Comparison of ENCODE assay signal across 21 cellular contexts in the genomic region with DNA sequence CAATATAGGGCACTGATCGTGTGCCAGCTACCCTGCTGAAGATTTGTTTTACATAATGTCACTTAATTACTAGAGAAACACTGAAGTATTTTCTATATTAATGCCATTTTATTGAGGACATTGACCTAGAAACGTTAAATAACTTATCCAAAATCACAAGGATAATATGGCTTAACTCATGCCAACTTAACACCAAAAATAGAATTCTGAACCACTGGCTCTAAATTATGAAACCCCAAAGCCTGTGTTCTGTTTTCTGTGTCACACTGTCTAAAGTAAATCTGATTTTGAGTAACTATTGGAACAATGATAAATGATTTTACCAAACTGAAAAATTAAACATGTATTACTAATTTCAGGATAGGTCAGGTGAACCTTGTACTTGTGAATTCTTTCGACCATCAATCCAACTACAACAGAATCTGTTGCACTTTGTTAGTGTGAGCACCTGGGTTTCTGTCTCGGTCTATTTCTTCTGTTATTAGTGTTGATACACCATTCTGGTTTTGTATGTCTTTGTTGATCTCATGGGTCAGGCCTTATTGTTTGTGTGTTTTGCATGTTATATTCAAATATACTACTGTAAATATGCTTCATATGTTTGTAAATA. TPM values are rescaled to one million over a fixed set of nuclear protein-coding genes. Genes with fewer than 3 reads are reported as not detected.
DNase-seq lines count a peak whose midpoint lies in the region; ATAC-seq, FAIRE-seq and TF ChIP-seq lines count a peak whose summit lies in the region.
"Had no signal": no experiment of that assay in that cellular context is flagged by ENCODE, and none has a peak within 500 bp of the region (broad histone marks: within the 10 kb centered on the region; RNA-seq: fewer than 3 reads in every experiment).

No MANE protein-coding gene starts in this region.

- H3K9me2 ChIP-seq in HCT116 (ENCODE audit: insufficient read depth) = no peaks in the 10 kb centered on the region

- TF ChIP-seq POLR2A in HepG2 (IDR thresholded peaks at IDR 0.05; ENCODE audit: insufficient read depth in 1 of 2, low read depth in 2 of 2, low read length in 2 of 2) (no peak), right lobe of liver (IDR thresholded peaks at IDR 0.05) (no peak), HCT116 (IDR thresholded peaks at IDR 0.05; ENCODE audit: borderline replicate concordance, extremely low read depth, insufficient read depth, insufficient read length) (no peak)

- no peak overlapping the region for H3K9ac ChIP-seq in HepG2 (ENCODE audit: insufficient read depth, low read depth, low read length)
- H3K9ac ChIP-seq in HCT116 (ENCODE audit: low read length) = no peak overlapping the region
- no peak overlapping the region for H3K9ac ChIP-seq in mesendoderm (ENCODE audit: low read length)

- H3K27ac ChIP-seq in HepG2 (ENCODE audit: extremely low read length, insufficient read depth, low read length) (no peak overlapping the region), right lobe of liver (no peak overlapping the region), HCT116 (ENCODE audit: low read depth, low read length) (no peak overlapping the region), mesendoderm (ENCODE audit: low read depth, low read length) (no peak overlapping the region)
- H3K27ac ChIP-seq: C4-2B had no signal

- H3K56ac ChIP-seq in mesendoderm (ENCODE audit: low read length) = no peak overlapping the region

- H3K9me3 ChIP-seq in HepG2 (ENCODE audit: low read length) = peaks cover 3% of the 10 kb centered on the region; the same call in 1 of the 2 replicates
- H3K9me3 ChIP-seq in right lobe of liver = no peaks in the 10 kb centered on the region
- H3K9me3 ChIP-seq in HCT116 (ENCODE audit: control insufficient read depth in 1 of 2, insufficient read depth in 1 of 2, low read depth in 1 of 2, low read length in 2 of 2) = no peaks in the 10 kb centered on the region

- H3K4me1 ChIP-seq in HepG2 (ENCODE audit: insufficient read depth, low read length) (no peaks in the 10 kb centered on the region), right lobe of liver (no peaks in the 10 kb centered on the region), HCT116 (ENCODE audit: control insufficient read depth in 1 of 2, insufficient read depth in 2 of 2, low read length in 2 of 2) (no peaks in the 10 kb centered on the region), mesendoderm (ENCODE audit: control insufficient read depth, low read depth, low read length) (no peaks in the 10 kb centered on the region)
- H3K4me1 ChIP-seq: Caco-2 had no signal

- H2AK5ac ChIP-seq in mesendoderm (ENCODE audit: low read length) = no peak overlapping the region

- H2BK5ac ChIP-seq in mesendoderm (ENCODE audit: low read length) = no peak overlapping the region

- no peaks in the 10 kb centered on the region for H3K36me3 ChIP-seq in HepG2 (replicated peaks in 1 of 2; ENCODE audit: control insufficient read depth in 1 of 2, insufficient read depth in 2 of 2, low read length in 2 of 2)
- no peaks in the 10 kb centered on the region for H3K36me3 ChIP-seq in right lobe of liver
- H3K36me3 ChIP-seq in HCT116 (ENCODE audit: control insufficient read depth in 1 of 2, insufficient read depth in 2 of 2, low read length in 2 of 2) = no peaks in the 10 kb centered on the region
- H3K36me3 ChIP-seq in mesendoderm (ENCODE audit: control insufficient read depth, insufficient read depth, low read length) = no peaks in the 10 kb centered on the region

- TF ChIP-seq CTCF in HepG2 (CRISPR knock-in tag; IDR thresholded peaks at IDR 0.05) = no peak
- no peak for TF ChIP-seq CTCF in right lobe of liver (IDR thresholded peaks at IDR 0.05)
- TF ChIP-seq CTCF in HCT116 (IDR thresholded peaks at IDR 0.05 in 2 of 3, conservative IDR thresholded peaks at IDR 0.05 in 1 of 3; ENCODE audit: borderline replicate concordance in 1 of 3, insufficient read depth in 1 of 3, low read depth in 2 of 3, low read length in 2 of 3) = no peak

- H2BK120ac ChIP-seq in mesendoderm (ENCODE audit: low read depth, low read length) = no peak overlapping the region

- no peak overlapping the region for H3K4me2 ChIP-seq in HepG2 (ENCODE audit: low read depth, low read length)
- no peak overlapping the region for H3K4me2 ChIP-seq in HCT116 (ENCODE audit: low read length)
- no peak overlapping the region for H3K4me2 ChIP-seq in mesendoderm (ENCODE audit: low read length)

- BruUV-seq in HepG2 (replicated peaks; lab: Mats Ljungman, UMichigan) (no TSS peak), HCT116 (replicated peaks; lab: Mats Ljungman, UMichigan) (TSS peak; percentile 30)

- no peaks in the 10 kb centered on the region for H3K79me1 ChIP-seq in mesendoderm (ENCODE audit: low read length)

- 32% methylated on average over 4 of the region's 4 CpGs for WGBS in HepG2 (ENCODE audit: low lambda C conversion rate)
- 72% methylated on average over 4 of the region's 4 CpGs for WGBS in right lobe of liver (ENCODE audit: insufficient coverage, low coverage, low lambda C conversion rate, missing lambda C conversion rate)
- no CpG with 5 or more reads among the region's 4 CpGs for WGBS in mesendoderm (ENCODE audit: extremely low coverage, insufficient coverage, low lambda C conversion rate)

- H3K27me3 ChIP-seq in HepG2 (ENCODE audit: control insufficient read depth in 1 of 2, insufficient read depth in 2 of 2, low read length in 2 of 2) = 0 out of 5 replicates have a peak, but pooled peaks cover 0 to 1% of the 10 kb centered on the region in 2 experiments
- no peaks in the 10 kb centered on the region for H3K27me3 ChIP-seq in right lobe of liver
- H3K27me3 ChIP-seq in HCT116 (ENCODE audit: insufficient read depth, low read length) = no peaks in the 10 kb centered on the region
- H3K27me3 ChIP-seq in mesendoderm (ENCODE audit: insufficient read depth, low read length, poor library complexity) = no peaks in the 10 kb centered on the region

- intact Hi-C loops in HepG2 (cut with micrococcal nuclease; ENCODE audit: unreplicated experiment) = no loop called here
- intact Hi-C loops in right lobe of liver (cut with DNase I) = no loop called here
- intact Hi-C loops in HCT116 (cut with micrococcal nuclease) = no loop called here

- H4K8ac ChIP-seq in mesendoderm (ENCODE audit: low read depth, low read length) = no peak overlapping the region

- no peak overlapping the region for H3K4ac ChIP-seq in mesendoderm (ENCODE audit: low read depth, low read length)

- H4K20me1 ChIP-seq in HepG2 (ENCODE audit: insufficient read depth, low read length) = no peaks in the 10 kb centered on the region
- H4K20me1 ChIP-seq in HCT116 (ENCODE audit: insufficient read depth) = no peaks in the 10 kb centered on the region

- in situ Hi-C loops in HepG2 (cut with HindIII; ENCODE audit: extremely low pct_ligation_motif_present, low pct_unique_long_range_greater_than_20kb) = no loop called here

- no peak overlapping the region for H3K23ac ChIP-seq in mesendoderm (ENCODE audit: low read length)

- no peak overlapping the region for H3K18ac ChIP-seq in mesendoderm (ENCODE audit: low read length)

- CTCF ChIA-PET in HepG2 (lab: Yijun Ruan, JAX; ENCODE audit: low intra/inter-chr PET ratio, low total read pairs) (no interaction called here), HCT116 (lab: Charles Lee) (no interaction called here)

- DNase-seq in HepG2 (ENCODE audit: low spot score) = no peak
- DNase-seq in right lobe of liver = no peak
- DNase-seq in HCT116 (ENCODE audit: low read depth, low spot score) = no peak
- DNase-seq in dedifferentiated amniotic fluid mesenchymal stem cell (ENCODE audit: extremely low spot score) = peak; percentile 11
- DNase-seq in AG08395 (ENCODE audit: low spot score) = no peak
- no peak for DNase-seq in mesendoderm
- no peak for DNase-seq in frontal cortex (ENCODE audit: low spot score in 2 of 2)
- DNase-seq: 8988T, Caco-2, HFFc6, Karpas-422, NCI-H1105 treated with DMSO at 0.1 percent for 48 hours, NCI-H187, NCI-H446 treated with DMSO at 0.1 percent for 48 hours, NCI-H748 treated with DMSO at 0.1 percent for 48 hours, SHP77 had no signal

- H4K5ac ChIP-seq in mesendoderm (ENCODE audit: low read length) = no peak overlapping the region

- no peak overlapping the region for H2BK15ac ChIP-seq in mesendoderm (replicated peaks; ENCODE audit: low read depth)

- ATAC-seq in HepG2 (no peak), right lobe of liver (no peak), HCT116 (no peak), HG03342 (IDR thresholded peaks at IDR 0.05; ENCODE audit: unreplicated experiment) (peak; percentile 30)

- TF ChIP-seq EP300 in HepG2 (IDR thresholded peaks at IDR 0.05; ENCODE audit: low read depth in 2 of 2, low read length in 2 of 2) (no peak), HepG2 (CRISPR knock-in tag; IDR thresholded peaks at IDR 0.05; ENCODE audit: borderline replicate concordance) (no peak)

- H3K79me2 ChIP-seq in HepG2 (ENCODE audit: insufficient read depth, low read length) (no peaks in the 10 kb centered on the region), HCT116 (ENCODE audit: insufficient read depth, low read length) (no peaks in the 10 kb centered on the region), mesendoderm (ENCODE audit: control insufficient read depth, insufficient read depth, low read length) (no peaks in the 10 kb centered on the region)

- RAD21 ChIA-PET in HCT116 (lab: Charles Lee; ENCODE audit: low non-redundant PET in 1 of 2, low total read pairs in 2 of 2, uncharacterized antibody in 2 of 2, unreplicated experiment in 2 of 2) = no interaction called here

- no peak overlapping the region for H3K4me3 ChIP-seq in HepG2 (replicated peaks in 1 of 3; ENCODE audit: insufficient read depth in 1 of 3, low read depth in 2 of 3, low read length in 3 of 3)
- no peak overlapping the region for H3K4me3 ChIP-seq in right lobe of liver
- no peak overlapping the region for H3K4me3 ChIP-seq in HCT116 (replicated peaks in 1 of 2; ENCODE audit: low read depth in 1 of 2, low read length in 2 of 2)
- no peak overlapping the region for H3K4me3 ChIP-seq in mesendoderm (ENCODE audit: low read length)

- POLR2A ChIA-PET in HepG2 (lab: Yijun Ruan, JAX) (no interaction called here), HCT116 (lab: Charles Lee) (no interaction called here)

- no peak for TF ChIP-seq RAD21 in HepG2 (CRISPR knock-in tag; IDR thresholded peaks at IDR 0.05)
- no peak for TF ChIP-seq RAD21 in HCT116 (IDR thresholded peaks at IDR 0.05; ENCODE audit: low read depth)

- no peak overlapping the region for H2AFZ ChIP-seq in HepG2 (ENCODE audit: low read length)
- H2AFZ ChIP-seq in HCT116 (ENCODE audit: low read depth, low read length, poor library complexity, severe bottlenecking) = no peak overlapping the region

- FAIRE-seq in HepG2 (lab: Jason Lieb, UNC) = no peak
- FAIRE-seq in frontal cortex (lab: Jason Lieb, UNC) = no peak
- FAIRE-seq: GM12892, H1, RCC 7860 had no signal

RNA-seq across cellular contexts. Expression of a gene that starts 48.2 kb away (rescaled TPM):
- not detected in 2 replicates for total RNA-seq in HepG2 (2016; rRNA removed; fragmentation: Illumina TruSeq; extraction: Trizol)
- not detected in 2 replicates for total RNA-seq in HepG2 (2016; cell fraction: cytosol; rRNA removed; fragmentation: Illumina TruSeq; extraction: Trizol; ENCODE audit: low read depth)
- total RNA-seq in HepG2 (2016; cell fraction: insoluble cytoplasmic fraction; rRNA removed; fragmentation: Illumina TruSeq; extraction: Trizol) = not detected in 2 replicates
- total RNA-seq in HepG2 (2016; cell fraction: membrane; rRNA removed; fragmentation: Illumina TruSeq; extraction: Trizol) = not detected in 2 replicates
- total RNA-seq in HepG2 (2016; cell fraction: nucleus; rRNA removed; fragmentation: Illumina TruSeq; extraction: Trizol) = not detected in 2 replicates
- not detected in 2 replicates for polyA plus RNA-seq in HepG2 (2011; rRNA removed)
- not detected in 2 replicates for polyA plus RNA-seq in HepG2 (2011; cell fraction: cytosol; rRNA removed)
- polyA plus RNA-seq in HepG2 (2011; cell fraction: nucleus; rRNA removed) = not detected in 2 replicates
- not detected in 2 replicates for polyA plus RNA-seq in HepG2 (2012)
- polyA plus RNA-seq in HepG2 (2016; cell fraction: cytosol; fragmentation: Illumina TruSeq; extraction: Trizol; ENCODE audit: low read depth) = not detected in 2 replicates
- not detected in 2 replicates for polyA plus RNA-seq in HepG2 (2016; cell fraction: insoluble cytoplasmic fraction; fragmentation: Illumina TruSeq; extraction: Trizol; ENCODE audit: low read depth)
- polyA plus RNA-seq in HepG2 (2016; cell fraction: membrane; fragmentation: Illumina TruSeq; extraction: Trizol; ENCODE audit: low read depth) = not detected in 2 replicates
- not detected in 2 replicates for polyA plus RNA-seq in HepG2 (2016; cell fraction: nucleus; fragmentation: Illumina TruSeq; extraction: Trizol; ENCODE audit: insufficient read depth, low read depth)
- polyA minus RNA-seq in HepG2 (2011; rRNA and poly(A)+ RNA removed; ENCODE audit: low replicate concordance) = 0.02 and 0.06 TPM in 2 replicates
- not detected in 2 replicates for polyA minus RNA-seq in HepG2 (2011; cell fraction: cytosol; rRNA and poly(A)+ RNA removed)
- not detected in 2 replicates for polyA minus RNA-seq in HepG2 (2011; cell fraction: nucleus; rRNA and poly(A)+ RNA removed)
- total RNA-seq in right lobe of liver = under 1 TPM; 0.20 to 0.98 (median 0.58) TPM
- 0.30 TPM for total RNA-seq in HCT116 (2021; ENCODE audit: unreplicated experiment)
- not detected in 2 replicates for polyA plus RNA-seq in HCT116 (2012)
- polyA plus RNA-seq in mesendoderm (2013, experiment 1 of 2) = 1.2 TPM
- polyA plus RNA-seq in mesendoderm (2013, experiment 2 of 2) = 1.1 TPM
- total RNA-seq in frontal cortex = 1.2 TPM
